Comparison of ENCODE assay signal across 7 cellular contexts in genomic region chr2:218851286-218851685, GRCh38. TPM values are rescaled to one million over a fixed set of nuclear protein-coding genes. Genes with fewer than 3 reads are reported as not detected.
"Had no signal": no experiment of that assay in that cellular context is flagged by ENCODE, and none has a peak within 500 bp of the region (broad histone marks: within the 10 kb centered on the region; RNA-seq: fewer than 3 reads in every experiment).

No MANE protein-coding gene starts in this region.

- H3K27ac Mint-ChIP-seq: GM23338, H9 had no signal

- DNase-seq: H9, HCEC 1CT, IMR-90 had no signal

- H3K4me3 Mint-ChIP-seq: GM23338, H9 had no signal

- ATAC-seq: GM23338 had no signal

- H3K4me3 ChIP-seq: GM23338 had no signal

- H3K27ac ChIP-seq: HL-60 had no signal

RNA-seq across cellular contexts. Expression of gene WNT6, which starts 8.3 kb away (rescaled TPM):
- total RNA-seq: GM23338, H1, H9, HT1080, IMR-90 had no signal
- polyA plus RNA-seq: GM23338, H1, IMR-90 had no signal

RNA-seq across cellular contexts. Expression of gene PRKAG3, which starts 19.7 kb away (rescaled TPM):
- total RNA-seq: GM23338, H1, H9, HT1080, IMR-90 had no signal
- polyA plus RNA-seq: GM23338, H1, IMR-90 had no signal

RNA-seq across cellular contexts. Expression of gene WNT10A, which starts 29.4 kb away (rescaled TPM):
- total RNA-seq: GM23338, H1, H9, HT1080, IMR-90 had no signal
- polyA plus RNA-seq: GM23338, IMR-90 had no signal
